Comparison of ENCODE assay signal across 8 cellular contexts in the genomic region with DNA sequence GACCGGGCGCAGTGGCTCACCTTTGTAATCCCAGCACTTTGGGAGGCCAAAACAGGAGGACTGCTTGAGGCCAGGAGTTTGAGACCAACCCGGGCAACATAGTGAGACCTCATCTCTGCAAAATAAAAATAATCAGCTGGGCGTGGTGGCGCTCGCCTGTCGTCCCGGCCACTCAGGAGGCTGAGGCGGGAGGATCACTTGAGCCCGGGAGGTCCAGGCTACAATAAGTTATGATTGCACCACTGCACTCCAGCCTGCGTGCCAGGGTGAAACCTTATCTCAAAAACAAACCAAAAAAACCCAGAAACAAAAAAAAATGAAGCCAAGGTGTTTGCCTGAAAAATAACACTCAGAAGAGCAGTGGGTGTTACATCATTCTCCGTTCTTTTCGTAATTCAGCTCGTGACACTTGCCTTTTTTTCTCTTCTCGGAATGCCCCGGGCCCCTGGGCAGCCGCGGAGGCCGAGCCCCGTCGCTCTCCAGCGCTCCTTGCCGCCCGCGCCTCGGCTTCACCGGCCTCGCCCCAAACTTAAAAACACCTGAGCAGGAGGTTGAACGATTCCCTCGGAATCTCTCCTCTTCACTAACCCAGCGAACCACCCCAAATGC. TPM values are rescaled to one million over a fixed set of nuclear protein-coding genes. Genes with fewer than 3 reads are reported as not detected.
DNase-seq lines count a peak whose midpoint lies in the region; ATAC-seq and TF ChIP-seq lines count a peak whose summit lies in the region.

No MANE protein-coding gene starts in this region.

- CTCF ChIA-PET in Panc1 (lab: Charles Lee): interaction anchor here (0.6 to 1.9 kb wide), 7 partner anchors 10 to 212 kb away, joined by 3 to 9 read pairs (median 5); partner anchors contain the start of gene PRCD

- in situ Hi-C loops in Panc1 (cut with HindIII; ENCODE audit: low pct_unique_long_range_greater_than_20kb, low sequenced_read_pairs): no loop called here

- H3K9me3 ChIP-seq in Panc1 (ENCODE audit: control insufficient read depth, insufficient read depth, low read depth, low read length) (no peaks in the 10 kb centered on the region), breast epithelium (no peaks in the 10 kb centered on the region), left lung (no peaks in the 10 kb centered on the region), suprapubic skin (no peaks in the 10 kb centered on the region)

- H3K36me3 ChIP-seq in Panc1 (ENCODE audit: control insufficient read depth, insufficient read depth, low read length): peaks cover 16% of the 10 kb centered on the region
- H3K36me3 ChIP-seq in breast epithelium: no peaks in the 10 kb centered on the region
- H3K36me3 ChIP-seq in left lung: peaks cover 0 to 2% of the 10 kb centered on the region in 2 donors
- H3K36me3 ChIP-seq in suprapubic skin: peaks cover 8% of the 10 kb centered on the region

- intact Hi-C loops in Panc1 (cut with micrococcal nuclease; ENCODE audit: unreplicated experiment) (no loop called here), breast epithelium (cut with DNase I; ENCODE audit: low total_unique reads) (no loop called here), left lung (cut with DNase I) (loop anchor here in 1 of 2 donors (10.0 kb wide), 1 partner anchor 158 kb away; the partner anchor contains the start of gene MXRA7)

- 25% methylated on average over 31 of the region's 31 CpGs for WGBS in suprapubic skin

- TF ChIP-seq EP300 in suprapubic skin (IDR thresholded peaks at IDR 0.05): no peak

- no peaks in the 10 kb centered on the region for H3K27me3 ChIP-seq in Panc1 (ENCODE audit: control insufficient read depth, insufficient read depth, low read length)
- no peaks in the 10 kb centered on the region for H3K27me3 ChIP-seq in breast epithelium
- no peaks in the 10 kb centered on the region for H3K27me3 ChIP-seq in left lung
- no peaks in the 10 kb centered on the region for H3K27me3 ChIP-seq in suprapubic skin

- POLR2A ChIA-PET in Panc1 (lab: Charles Lee): interaction anchor here (0.6 to 1.4 kb wide), 4 partner anchors 13 to 156 kb away, joined by 3 to 6 read pairs (median 4); partner anchors contain the start of gene ST6GALNAC2

- H3K4me3 ChIP-seq in Panc1 (ENCODE audit: low read depth in 2 of 2, low read length in 2 of 2): peak overlapping the region; percentile 83 to 93
- peak overlapping the region; percentile 75 to 88 (median 79) for H3K4me3 ChIP-seq in breast epithelium
- H3K4me3 ChIP-seq in left lung: peak overlapping the region; percentile 81 to 88
- H3K4me3 ChIP-seq in suprapubic skin: peak overlapping the region; percentile 70

- no peak for TF ChIP-seq POLR2A in breast epithelium (IDR thresholded peaks at IDR 0.05)
- TF ChIP-seq POLR2A in suprapubic skin (IDR thresholded peaks at IDR 0.05): no peak

- peak; percentile 58 for DNase-seq in GM03348 (ENCODE audit: low spot score)
- DNase-seq in Panc1 (ENCODE audit: low read depth, low spot score): no peak
- no peak for DNase-seq in breast epithelium (ENCODE audit: low spot score in 2 of 2)
- DNase-seq in left lung: peak in 1 of 2 donors; percentile 88
- no peak for DNase-seq in suprapubic skin (ENCODE audit: low spot score in 2 of 2)
- no peak for DNase-seq in NCI-H1436 (lab: John Stamatoyannopoulos, UW)
- no peak for DNase-seq in SK-N-DZ (ENCODE audit: low spot score)

- H3K4me1 ChIP-seq in Panc1 (ENCODE audit: control insufficient read depth, insufficient read depth, low read length) (peaks cover 50% of the 10 kb centered on the region), breast epithelium (peaks cover 4 to 37% of the 10 kb centered on the region in 2 donors), left lung (peaks cover 42 to 51% of the 10 kb centered on the region in 2 donors), suprapubic skin (peaks cover 58% of the 10 kb centered on the region)

- H3K27ac ChIP-seq in Panc1 (ENCODE audit: low read length) (peak overlapping the region; percentile 99), breast epithelium (peak overlapping the region; percentile 97), left lung (peak overlapping the region; percentile 95), suprapubic skin (peak overlapping the region; percentile 94)

- no peak for TF ChIP-seq CTCF in Panc1 (IDR thresholded peaks at IDR 0.05)
- no peak for TF ChIP-seq CTCF in breast epithelium (IDR thresholded peaks at IDR 0.05)
- no peak for TF ChIP-seq CTCF in left lung (IDR thresholded peaks at IDR 0.05)
- TF ChIP-seq CTCF in suprapubic skin (IDR thresholded peaks at IDR 0.05): no peak

- BruUV-seq in Panc1 (replicated peaks; lab: Mats Ljungman, UMichigan): TSS peak; percentile 90

- ATAC-seq in HG02571 (IDR thresholded peaks at IDR 0.05; ENCODE audit: unreplicated experiment) (peak; percentile 34), Panc1 (peak; percentile 53), left lung (peak; percentile 41)

RNA-seq across cellular contexts. Expression of gene PRCD, which starts 17.0 kb away (rescaled TPM):
- 0.54 TPM for total RNA-seq in Panc1 (2021; ENCODE audit: unreplicated experiment)
- 1.6 TPM for polyA plus RNA-seq in Panc1 (2012; ENCODE audit: insufficient read length)
- 1 to 10 TPM; 1.5 to 7.2 (median 4.9) TPM for total RNA-seq in breast epithelium
- 1 to 10 TPM; 1.3 to 2.9 TPM for total RNA-seq in left lung
- 1 to 10 TPM in 3 of 4 donors, not detected in 1; 1.3 to 2.8 (median 2.2) TPM for total RNA-seq in suprapubic skin
- polyA plus RNA-seq in SK-N-DZ (2014; cell fraction: cytosol; rRNA removed): 20.7 and 26.4 TPM in 2 replicates
- 20.8 and 32.3 TPM in 2 replicates for polyA plus RNA-seq in SK-N-DZ (2014; cell fraction: nucleus; rRNA removed)

RNA-seq across cellular contexts. Expression of gene CYGB, which starts 19.4 kb away (rescaled TPM):
- total RNA-seq in Panc1 (2021; ENCODE audit: unreplicated experiment): 6.0 TPM
- polyA plus RNA-seq in Panc1 (2012; ENCODE audit: insufficient read length): 16.3 TPM
- total RNA-seq in breast epithelium: 10 to 100 TPM in 2 of 3 donors, 1 to 10 TPM in 1; 5.9 to 37.4 (median 27.2) TPM
- 10 to 100 TPM; 10.2 to 13.7 TPM for total RNA-seq in left lung
- 10 to 100 TPM in 2 of 4 donors, 1 to 10 TPM in 2; 2.8 to 18.2 (median 10.4) TPM for total RNA-seq in suprapubic skin
- 0.93 and 4.2 TPM in 2 replicates for polyA plus RNA-seq in SK-N-DZ (2014; cell fraction: cytosol; rRNA removed)
- 1.4 and 2.7 TPM in 2 replicates for polyA plus RNA-seq in SK-N-DZ (2014; cell fraction: nucleus; rRNA removed)

RNA-seq across cellular contexts. Expression of gene ST6GALNAC2, which starts 28.8 kb away (rescaled TPM):
- total RNA-seq in Panc1 (2021; ENCODE audit: unreplicated experiment): 23.0 TPM
- polyA plus RNA-seq in Panc1 (2012; ENCODE audit: insufficient read length): 26.2 TPM
- total RNA-seq in breast epithelium: 10 to 100 TPM; 10.5 to 39.8 (median 12.0) TPM
- 10 to 100 TPM; 17.5 to 30.2 TPM for total RNA-seq in left lung
- 10 to 100 TPM; 71.1 to 94.3 (median 80.3) TPM for total RNA-seq in suprapubic skin
- polyA plus RNA-seq in SK-N-DZ (2014; cell fraction: cytosol; rRNA removed): not detected in 2 replicates
- polyA plus RNA-seq in SK-N-DZ (2014; cell fraction: nucleus; rRNA removed): not detected in 2 replicates

RNA-seq across cellular contexts. Expression of gene RHBDF2, which starts 55.6 kb away (rescaled TPM):
- total RNA-seq in Panc1 (2021; ENCODE audit: unreplicated experiment) (67.8 TPM), breast epithelium (10 to 100 TPM; 13.4 to 35.5 (median 26.8) TPM), left lung (10 to 100 TPM; 24.9 to 61.7 TPM), suprapubic skin (10 to 100 TPM; 45.9 to 82.6 (median 52.6) TPM)
- 77.4 TPM for polyA plus RNA-seq in Panc1 (2012; ENCODE audit: insufficient read length)
- polyA plus RNA-seq in SK-N-DZ (2014; cell fraction: cytosol; rRNA removed): 0.08 and 1.0 TPM in 2 replicates
- 0.56 and 0.89 TPM in 2 replicates for polyA plus RNA-seq in SK-N-DZ (2014; cell fraction: nucleus; rRNA removed)
